ENCODE assay signal across 8 cellular contexts in genomic region chr7:35802649-35803048, GRCh38. TPM values are rescaled to one million over a fixed set of nuclear protein-coding genes. Genes with fewer than 3 reads are reported as not detected.
DNase-seq lines count a peak whose midpoint lies in the region; ATAC-seq, FAIRE-seq and TF ChIP-seq lines count a peak whose summit lies in the region.

No MANE protein-coding gene starts in this region.

- POLR2A ChIA-PET in A549 (lab: Yijun Ruan, JAX), result no interaction called here

- H3K36me3 Mint-ChIP-seq in activated naive CD4-positive, alpha-beta T cell treated with anti-CD3 and anti-CD28 coated beads, Interleukin-2, amount 10 ng/mL, durations not matched to agents 7 days and 5 days, result peaks cover 31% of the 10 kb centered on the region

- TF ChIP-seq POLR2A in A549 (IDR thresholded peaks at IDR 0.05; ENCODE audit: low read length) (no peak), testis (IDR thresholded peaks at IDR 0.05) (no peak)

- WGBS in A549 (ENCODE audit: missing lambda C conversion rate), result 74% methylated on average over 3 of the region's 3 CpGs
- WGBS in testis, 2 donors, result 10 to 18% methylated on average over 3 of the region's 3 CpGs

- H3K9me3 Mint-ChIP-seq in activated naive CD4-positive, alpha-beta T cell treated with anti-CD3 and anti-CD28 coated beads, Interleukin-2, amount 10 ng/mL, durations not matched to agents 7 days and 5 days, result no peaks in the 10 kb centered on the region

- peaks cover 30% of the 10 kb centered on the region for H3K4me1 ChIP-seq in A549
- H3K4me1 ChIP-seq in testis, result peaks cover 30% of the 10 kb centered on the region

- no peak for TF ChIP-seq CTCF in A549 (IDR thresholded peaks at IDR 0.05)
- no peak for TF ChIP-seq CTCF in HL-60 (IDR thresholded peaks at IDR 0.05; ENCODE audit: insufficient read depth, low read length)
- no peak for TF ChIP-seq CTCF in testis (IDR thresholded peaks at IDR 0.05)

- no peaks in the 10 kb centered on the region for H3K36me3 ChIP-seq in testis (ENCODE audit: low read depth, missing control alignments)

- H3K27ac ChIP-seq in A549 (peak overlapping the region; percentile 55 to 98; a peak in 3 of 6 replicates), HL-60 (replicated peaks) (no peak overlapping the region), layer of hippocampus (ENCODE audit: low read depth, low read length) (peak overlapping the region; percentile 96), testis (peak overlapping the region; percentile 98 to 99)

- H3K4me2 ChIP-seq in A549, result peak overlapping the region; percentile 95

- H3K4me3 ChIP-seq in A549 (peak overlapping the region; percentile 75), HL-60 (replicated peaks; ENCODE audit: insufficient read depth, low read length) (peak overlapping the region; percentile 83), testis (peak overlapping the region in 1 of 2 donors; percentile 85)

- FAIRE-seq in A549 (lab: Jason Lieb, UNC), result no peak

- TF ChIP-seq EP300 in A549 (IDR thresholded peaks at IDR 0.05), result no peak

- intact Hi-C loops in testis (cut with DNase I; ENCODE audit: low total_unique reads), result no loop called here

- H3K9me3 ChIP-seq in A549 (no peaks in the 10 kb centered on the region), testis (no peaks in the 10 kb centered on the region)

- H3K27me3 Mint-ChIP-seq in activated naive CD4-positive, alpha-beta T cell treated with anti-CD3 and anti-CD28 coated beads, Interleukin-2, amount 10 ng/mL, durations not matched to agents 7 days and 5 days, result peaks cover 5% of the 10 kb centered on the region

- DNase-seq in A549 (ENCODE audit: low read depth in 1 of 2, low spot score in 1 of 2), result no peak
- DNase-seq in HL-60 (ENCODE audit: low read depth in 1 of 2, low spot score in 1 of 2), result no peak
- DNase-seq in activated naive CD4-positive, alpha-beta T cell treated with anti-CD3 and anti-CD28 coated beads, Interleukin-2, amount 10 ng/mL, durations not matched to agents 7 days and 5 days, result peak; percentile 22
- no peak for DNase-seq in testis
- no peak for DNase-seq in left lobe of liver (ENCODE audit: low spot score)
- no peak for DNase-seq in SW480 (ENCODE audit: low spot score)
- DNase-seq in KG1 (lab: John Stamatoyannopoulos, UW), result no peak

- H3K27ac Mint-ChIP-seq in activated naive CD4-positive, alpha-beta T cell treated with anti-CD3 and anti-CD28 coated beads, Interleukin-2, amount 10 ng/mL, durations not matched to agents 7 days and 5 days, result peak overlapping the region; percentile 98

- CTCF ChIA-PET in A549 (lab: Yijun Ruan, JAX), result interaction anchor here (0.8 to 3.8 kb wide), 12 partner anchors 10 to 104 kb away, joined by 3 to 20 read pairs (median 4); no protein-coding TSS in a partner anchor
- CTCF ChIA-PET in activated naive CD4-positive, alpha-beta T cell treated with anti-CD3 and anti-CD28 coated beads, Interleukin-2, amount 10 ng/mL, durations not matched to agents 7 days and 5 days (lab: Charles Lee), result interaction anchor here (0.9 to 1.1 kb wide), 2 partner anchors 45 to 72 kb away, joined by 3 to 4 read pairs; no protein-coding TSS in a partner anchor

- H3K27me3 ChIP-seq in HL-60 (ENCODE audit: insufficient read depth, poor library complexity, severe bottlenecking) (no peaks in the 10 kb centered on the region), layer of hippocampus (ENCODE audit: control insufficient read depth, insufficient read depth, low read length) (no peaks in the 10 kb centered on the region), testis (no peaks in the 10 kb centered on the region)

- H3K4me3 Mint-ChIP-seq in activated naive CD4-positive, alpha-beta T cell treated with anti-CD3 and anti-CD28 coated beads, Interleukin-2, amount 10 ng/mL, durations not matched to agents 7 days and 5 days, result peak overlapping the region; percentile 94

- ATAC-seq in A549, result no peak
- ATAC-seq in left lobe of liver, result no peak

- peaks cover 48% of the 10 kb centered on the region for H3K4me1 Mint-ChIP-seq in activated naive CD4-positive, alpha-beta T cell treated with anti-CD3 and anti-CD28 coated beads, Interleukin-2, amount 10 ng/mL, durations not matched to agents 7 days and 5 days

- TF ChIP-seq RAD21 in A549 (conservative IDR thresholded peaks at IDR 0.05 in 1 of 2, IDR thresholded peaks at IDR 0.05 in 1 of 2), result no peak

TF ChIP-seq in A549, 52 proteins besides CTCF, POLR2A, EP300 and RAD21:
- TF ChIP-seq ZNF302 (CRISPR knock-in tag; IDR thresholded peaks at IDR 0.05) (no peak), HEYL (CRISPR knock-in tag; IDR thresholded peaks at IDR 0.05) (no peak), RFX5 (IDR thresholded peaks at IDR 0.05) (no peak), ZSCAN20 (CRISPR knock-in tag; IDR thresholded peaks at IDR 0.05) (no peak), FOSB (CRISPR knock-in tag; IDR thresholded peaks at IDR 0.05) (no peak), HOXB13 (CRISPR knock-in tag; IDR thresholded peaks at IDR 0.05; ENCODE audit: low read depth) (no peak), NR3C1 (IDR thresholded peaks at IDR 0.05) (no peak), MYC (IDR thresholded peaks at IDR 0.05; ENCODE audit: borderline replicate concordance, low read length) (no peak), FOSL2 (IDR thresholded peaks at IDR 0.05) (no peak), FOSL2 (CRISPR knock-in tag; IDR thresholded peaks at IDR 0.05) (no peak), E2F6 (IDR thresholded peaks at IDR 0.05; ENCODE audit: borderline replicate concordance, low read depth) (no peak), ZFP36 (IDR thresholded peaks at IDR 0.05; ENCODE audit: borderline replicate concordance, partially characterized antibody) (no peak), TP53 (CRISPR knock-in tag; IDR thresholded peaks at IDR 0.05) (no peak), BCL3 (IDR thresholded peaks at IDR 0.05) (no peak), ATOH8 (CRISPR knock-in tag; IDR thresholded peaks at IDR 0.05; ENCODE audit: low read depth) (no peak), CEBPB (IDR thresholded peaks at IDR 0.05) (no peak), RCOR1 (IDR thresholded peaks at IDR 0.05; ENCODE audit: low read depth, low read length) (no peak), CBX2 (IDR thresholded peaks at IDR 0.05; ENCODE audit: borderline replicate concordance, low read depth) (no peak), KDM1A (IDR thresholded peaks at IDR 0.05; ENCODE audit: low read depth) (no peak), TFCP2L1 (CRISPR knock-in tag; IDR thresholded peaks at IDR 0.05) (no peak), EHMT2 (IDR thresholded peaks at IDR 0.05; ENCODE audit: low read depth) (no peak)

RNA-seq across cellular contexts. Expression of gene SEPTIN7, which starts 1.8 kb away (rescaled TPM):
- polyA plus RNA-seq in A549 (2011; rRNA removed) (280 and 385 TPM in 2 replicates), A549 (2017; fragmentation: RNase III; extraction: RNeasy Plus Mini Kit Qiagen cat#74134 plus additional on column Dnase treatment) (274 to 290 TPM (median 282 TPM) in 3 replicates), testis (ENCODE audit: insufficient read depth, low read depth, low replicate concordance) (137 TPM)
- 62.4 and 71.1 TPM in 2 replicates for polyA plus RNA-seq in A549 (2012; cell fraction: cytosol; rRNA removed)
- 27.2 and 41.2 TPM in 2 replicates for polyA plus RNA-seq in A549 (2012; cell fraction: nucleus; rRNA removed)
- 61.1 and 65.5 TPM in 2 replicates for polyA minus RNA-seq in A549 (2011; rRNA and poly(A)+ RNA removed)
- total RNA-seq in testis (100 to 1,000 TPM; 182 to 194 TPM), left lobe of liver (37.2 TPM)
